Comparison of ENCODE assay signal across 19 cellular contexts in the genomic region with DNA sequence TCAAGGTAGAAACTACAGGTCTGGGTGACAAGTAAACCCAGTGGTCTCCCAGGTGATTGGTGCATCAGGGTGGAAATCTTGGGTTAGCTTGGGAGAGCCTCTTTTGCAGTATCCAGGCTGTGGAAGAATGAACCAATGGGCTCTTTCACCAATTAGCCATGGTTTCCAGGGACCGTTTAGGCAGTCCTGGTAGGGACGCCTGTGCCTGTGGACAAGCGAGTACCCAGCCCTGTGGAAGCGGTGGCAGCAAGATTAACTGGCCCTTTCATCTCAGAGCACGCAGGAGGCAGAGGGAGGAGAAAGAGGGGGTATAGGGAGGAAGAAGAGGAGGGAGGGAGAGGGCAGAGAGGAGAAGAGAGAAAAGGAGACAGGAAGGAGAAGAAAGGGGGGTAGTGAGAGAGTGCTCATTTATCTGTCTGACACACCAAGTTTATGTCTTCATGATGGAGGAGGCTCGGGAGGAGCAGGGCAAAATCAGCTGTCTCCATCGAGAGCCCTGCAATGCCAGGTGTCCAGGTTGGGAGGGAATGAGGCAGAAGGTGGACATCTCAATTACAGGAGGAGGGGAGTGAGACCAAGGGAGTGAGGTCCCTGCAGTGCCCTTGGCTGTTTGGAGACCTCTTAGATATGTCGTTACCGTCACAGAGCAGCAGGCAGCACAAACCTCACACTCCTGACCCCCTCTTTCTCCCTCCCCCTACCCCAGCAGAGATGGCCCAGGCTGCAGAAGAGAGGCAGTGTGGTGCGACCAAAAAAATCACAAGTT. TPM values are rescaled to one million over a fixed set of nuclear protein-coding genes. Genes with fewer than 3 reads are reported as not detected.
DNase-seq lines count a peak whose midpoint lies in the region; ATAC-seq and TF ChIP-seq lines count a peak whose summit lies in the region.
"Had no signal": no experiment of that assay in that cellular context is flagged by ENCODE, and none has a peak within 500 bp of the region (broad histone marks: within the 10 kb centered on the region; RNA-seq: fewer than 3 reads in every experiment).

No MANE protein-coding gene starts in this region.

- H3K27ac Mint-ChIP-seq in natural killer cell treated with Interleukin-12 subunit alpha and Interleukin-12 subunit beta and Interleukin-15 and Interleukin-18, amount 100 ng/mL, for 72 hours, result no peak overlapping the region
- H3K27ac Mint-ChIP-seq in natural killer cell, result no peak overlapping the region
- H3K27ac Mint-ChIP-seq: CD14-positive monocyte, IgD-negative memory B cell had no signal

- H3K4me3 Mint-ChIP-seq in natural killer cell treated with Interleukin-12 subunit alpha and Interleukin-12 subunit beta and Interleukin-15 and Interleukin-18, amount 100 ng/mL, for 72 hours, result no peak overlapping the region
- no peak overlapping the region for H3K4me3 Mint-ChIP-seq in natural killer cell
- H3K4me3 Mint-ChIP-seq: IgD-negative memory B cell had no signal

- H3K27me3 Mint-ChIP-seq in natural killer cell treated with Interleukin-12 subunit alpha and Interleukin-12 subunit beta and Interleukin-15 and Interleukin-18, amount 100 ng/mL, for 72 hours, result peaks cover 41 to 67% of the 10 kb centered on the region in 2 donors
- peaks cover 33 to 62% of the 10 kb centered on the region in 2 donors for H3K27me3 Mint-ChIP-seq in natural killer cell (ENCODE audit: low read depth in 2 of 2)

- ATAC-seq in natural killer cell treated with Interleukin-12 subunit alpha and Interleukin-12 subunit beta and Interleukin-15 and Interleukin-18, amount 100 ng/mL, for 72 hours, result peak in 1 of 2 donors; percentile 54
- no peak for ATAC-seq in natural killer cell
- ATAC-seq: A549 had no signal

- H3K9me3 Mint-ChIP-seq in natural killer cell treated with Interleukin-12 subunit alpha and Interleukin-12 subunit beta and Interleukin-15 and Interleukin-18, amount 100 ng/mL, for 72 hours, result no peaks in the 10 kb centered on the region
- no peaks in the 10 kb centered on the region for H3K9me3 Mint-ChIP-seq in natural killer cell
- H3K9me3 Mint-ChIP-seq: IgD-negative memory B cell had no signal

- intact Hi-C loops in natural killer cell (cut with micrococcal nuclease), result no loop called here

- peak; percentile 40 for DNase-seq in natural killer cell treated with Interleukin-12 subunit alpha and Interleukin-12 subunit beta and Interleukin-15 and Interleukin-18, amount 100 ng/mL, for 72 hours (ENCODE audit: low spot score)
- DNase-seq in natural killer cell (no peak), cerebellar cortex (ENCODE audit: low spot score) (peak; percentile 48), left kidney (ENCODE audit: low read depth, low spot score) (peak; percentile 86), NCI-H446 (lab: John Stamatoyannopoulos, UW) (no peak), NCI-H1092 (lab: John Stamatoyannopoulos, UW) (no peak)
- DNase-seq in activated effector memory CD4-positive, alpha-beta T cell treated with Interleukin-2 at 50 U/mL for 16 hours, result no peak
- DNase-seq: Caco-2, HCEC 1CT, MV-4-11, NCI-H1436, NCI-H2029 treated with DMSO at 0.1 percent for 48 hours, NCI-H2227 treated with DMSO at 0.1 percent for 48 hours, NCI-H526 treated with DMSO at 0.1 percent for 48 hours, SHP77 had no signal

- H3K4me1 Mint-ChIP-seq in natural killer cell treated with Interleukin-12 subunit alpha and Interleukin-12 subunit beta and Interleukin-15 and Interleukin-18, amount 100 ng/mL, for 72 hours (ENCODE audit: low read depth in 2 of 2), result no peaks in the 10 kb centered on the region
- peaks cover 0 to 4% of the 10 kb centered on the region in 2 donors for H3K4me1 Mint-ChIP-seq in natural killer cell

- H3K36me3 Mint-ChIP-seq in natural killer cell treated with Interleukin-12 subunit alpha and Interleukin-12 subunit beta and Interleukin-15 and Interleukin-18, amount 100 ng/mL, for 72 hours, result no peaks in the 10 kb centered on the region
- H3K36me3 Mint-ChIP-seq in natural killer cell, result no peaks in the 10 kb centered on the region
- H3K36me3 Mint-ChIP-seq: CD14-positive monocyte, IgD-negative memory B cell had no signal

- no peak for TF ChIP-seq CTCF in natural killer cell (IDR thresholded peaks at IDR 0.05)

RNA-seq across cellular contexts. Expression of gene ZDHHC22, which starts 4.6 kb away (rescaled TPM):
- total RNA-seq in natural killer cell treated with Interleukin-12 subunit alpha and Interleukin-12 subunit beta and Interleukin-15 and Interleukin-18, amount 100 ng/mL, for 72 hours, result not detected
- not detected for total RNA-seq in natural killer cell
- total RNA-seq: Caco-2, HT-29 had no signal

RNA-seq across cellular contexts. Expression of gene TMEM63C, which starts 35.4 kb away (rescaled TPM):
- under 1 TPM; 0.12 to 0.84 TPM for total RNA-seq in natural killer cell treated with Interleukin-12 subunit alpha and Interleukin-12 subunit beta and Interleukin-15 and Interleukin-18, amount 100 ng/mL, for 72 hours
- total RNA-seq in natural killer cell, result 1 to 10 TPM; 1.5 to 5.1 (median 2.1) TPM

RNA-seq across cellular contexts. Expression of gene CIPC, which starts 48.1 kb away (rescaled TPM):
- 10 to 100 TPM; 11.8 to 19.6 TPM for total RNA-seq in natural killer cell treated with Interleukin-12 subunit alpha and Interleukin-12 subunit beta and Interleukin-15 and Interleukin-18, amount 100 ng/mL, for 72 hours
- total RNA-seq in natural killer cell, result 10 to 100 TPM in 1 of 3 donors, 1 to 10 TPM in 2; 7.1 to 10.0 (median 9.9) TPM

Comparison
In these comparisons a context has a peak if more than half of its experiments do, and no peak if none do; other contexts are left out.
1. DNase-seq: peak in natural killer cell treated with Interleukin-12 subunit alpha and Interleukin-12 subunit beta and Interleukin-15 and Interleukin-18, amount 100 ng/mL, for 72 hours (single experiment), cerebellar cortex (single experiment) and left kidney (single experiment); none in natural killer cell (single experiment), NCI-H446 (0 of 2), NCI-H1092 (single experiment) and activated effector memory CD4-positive, alpha-beta T cell treated with Interleukin-2 at 50 U/mL for 16 hours (single experiment).